ENCODE assay signal across 1 cellular context in genomic region chr19:8307965-8308866, GRCh38.
A peak's percentile ranks its signal among the peaks of the same experiment; 100 is the strongest.
TF ChIP-seq lines count a peak whose summit lies in the region.

Gene CD320, minus strand, starts transcription at chr19:8308358. Its CDS starts 68 bp downstream, at chr19:8308290.

TF ChIP-seq in K562, 482 proteins besides CTCF, POLR2A, EP300 and RAD21 (continued from another document and continues in another):
- TF ChIP-seq, protein P1, sequence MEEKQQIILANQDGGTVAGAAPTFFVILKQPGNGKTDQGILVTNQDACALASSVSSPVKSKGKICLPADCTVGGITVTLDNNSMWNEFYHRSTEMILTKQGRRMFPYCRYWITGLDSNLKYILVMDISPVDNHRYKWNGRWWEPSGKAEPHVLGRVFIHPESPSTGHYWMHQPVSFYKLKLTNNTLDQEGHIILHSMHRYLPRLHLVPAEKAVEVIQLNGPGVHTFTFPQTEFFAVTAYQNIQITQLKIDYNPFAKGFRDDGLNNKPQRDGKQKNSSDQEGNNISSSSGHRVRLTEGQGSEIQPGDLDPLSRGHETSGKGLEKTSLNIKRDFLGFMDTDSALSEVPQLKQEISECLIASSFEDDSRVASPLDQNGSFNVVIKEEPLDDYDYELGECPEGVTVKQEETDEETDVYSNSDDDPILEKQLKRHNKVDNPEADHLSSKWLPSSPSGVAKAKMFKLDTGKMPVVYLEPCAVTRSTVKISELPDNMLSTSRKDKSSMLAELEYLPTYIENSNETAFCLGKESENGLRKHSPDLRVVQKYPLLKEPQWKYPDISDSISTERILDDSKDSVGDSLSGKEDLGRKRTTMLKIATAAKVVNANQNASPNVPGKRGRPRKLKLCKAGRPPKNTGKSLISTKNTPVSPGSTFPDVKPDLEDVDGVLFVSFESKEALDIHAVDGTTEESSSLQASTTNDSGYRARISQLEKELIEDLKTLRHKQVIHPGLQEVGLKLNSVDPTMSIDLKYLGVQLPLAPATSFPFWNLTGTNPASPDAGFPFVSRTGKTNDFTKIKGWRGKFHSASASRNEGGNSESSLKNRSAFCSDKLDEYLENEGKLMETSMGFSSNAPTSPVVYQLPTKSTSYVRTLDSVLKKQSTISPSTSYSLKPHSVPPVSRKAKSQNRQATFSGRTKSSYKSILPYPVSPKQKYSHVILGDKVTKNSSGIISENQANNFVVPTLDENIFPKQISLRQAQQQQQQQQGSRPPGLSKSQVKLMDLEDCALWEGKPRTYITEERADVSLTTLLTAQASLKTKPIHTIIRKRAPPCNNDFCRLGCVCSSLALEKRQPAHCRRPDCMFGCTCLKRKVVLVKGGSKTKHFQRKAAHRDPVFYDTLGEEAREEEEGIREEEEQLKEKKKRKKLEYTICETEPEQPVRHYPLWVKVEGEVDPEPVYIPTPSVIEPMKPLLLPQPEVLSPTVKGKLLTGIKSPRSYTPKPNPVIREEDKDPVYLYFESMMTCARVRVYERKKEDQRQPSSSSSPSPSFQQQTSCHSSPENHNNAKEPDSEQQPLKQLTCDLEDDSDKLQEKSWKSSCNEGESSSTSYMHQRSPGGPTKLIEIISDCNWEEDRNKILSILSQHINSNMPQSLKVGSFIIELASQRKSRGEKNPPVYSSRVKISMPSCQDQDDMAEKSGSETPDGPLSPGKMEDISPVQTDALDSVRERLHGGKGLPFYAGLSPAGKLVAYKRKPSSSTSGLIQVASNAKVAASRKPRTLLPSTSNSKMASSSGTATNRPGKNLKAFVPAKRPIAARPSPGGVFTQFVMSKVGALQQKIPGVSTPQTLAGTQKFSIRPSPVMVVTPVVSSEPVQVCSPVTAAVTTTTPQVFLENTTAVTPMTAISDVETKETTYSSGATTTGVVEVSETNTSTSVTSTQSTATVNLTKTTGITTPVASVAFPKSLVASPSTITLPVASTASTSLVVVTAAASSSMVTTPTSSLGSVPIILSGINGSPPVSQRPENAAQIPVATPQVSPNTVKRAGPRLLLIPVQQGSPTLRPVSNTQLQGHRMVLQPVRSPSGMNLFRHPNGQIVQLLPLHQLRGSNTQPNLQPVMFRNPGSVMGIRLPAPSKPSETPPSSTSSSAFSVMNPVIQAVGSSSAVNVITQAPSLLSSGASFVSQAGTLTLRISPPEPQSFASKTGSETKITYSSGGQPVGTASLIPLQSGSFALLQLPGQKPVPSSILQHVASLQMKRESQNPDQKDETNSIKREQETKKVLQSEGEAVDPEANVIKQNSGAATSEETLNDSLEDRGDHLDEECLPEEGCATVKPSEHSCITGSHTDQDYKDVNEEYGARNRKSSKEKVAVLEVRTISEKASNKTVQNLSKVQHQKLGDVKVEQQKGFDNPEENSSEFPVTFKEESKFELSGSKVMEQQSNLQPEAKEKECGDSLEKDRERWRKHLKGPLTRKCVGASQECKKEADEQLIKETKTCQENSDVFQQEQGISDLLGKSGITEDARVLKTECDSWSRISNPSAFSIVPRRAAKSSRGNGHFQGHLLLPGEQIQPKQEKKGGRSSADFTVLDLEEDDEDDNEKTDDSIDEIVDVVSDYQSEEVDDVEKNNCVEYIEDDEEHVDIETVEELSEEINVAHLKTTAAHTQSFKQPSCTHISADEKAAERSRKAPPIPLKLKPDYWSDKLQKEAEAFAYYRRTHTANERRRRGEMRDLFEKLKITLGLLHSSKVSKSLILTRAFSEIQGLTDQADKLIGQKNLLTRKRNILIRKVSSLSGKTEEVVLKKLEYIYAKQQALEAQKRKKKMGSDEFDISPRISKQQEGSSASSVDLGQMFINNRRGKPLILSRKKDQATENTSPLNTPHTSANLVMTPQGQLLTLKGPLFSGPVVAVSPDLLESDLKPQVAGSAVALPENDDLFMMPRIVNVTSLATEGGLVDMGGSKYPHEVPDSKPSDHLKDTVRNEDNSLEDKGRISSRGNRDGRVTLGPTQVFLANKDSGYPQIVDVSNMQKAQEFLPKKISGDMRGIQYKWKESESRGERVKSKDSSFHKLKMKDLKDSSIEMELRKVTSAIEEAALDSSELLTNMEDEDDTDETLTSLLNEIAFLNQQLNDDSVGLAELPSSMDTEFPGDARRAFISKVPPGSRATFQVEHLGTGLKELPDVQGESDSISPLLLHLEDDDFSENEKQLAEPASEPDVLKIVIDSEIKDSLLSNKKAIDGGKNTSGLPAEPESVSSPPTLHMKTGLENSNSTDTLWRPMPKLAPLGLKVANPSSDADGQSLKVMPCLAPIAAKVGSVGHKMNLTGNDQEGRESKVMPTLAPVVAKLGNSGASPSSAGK (IDR thresholded peaks at IDR 0.05), result peak; percentile 98
- TF ChIP-seq SMAD4 (CRISPR knock-in tag; conservative IDR thresholded peaks at IDR 0.05) (peak; percentile 84), ZNF41 (CRISPR knock-in tag; conservative IDR thresholded peaks at IDR 0.05) (0 out of 2 replicates have a peak, but pooled peaks have one; percentile 50), NCOA6 (IDR thresholded peaks at IDR 0.05) (no peak), ZNF699 (CRISPR knock-in tag; IDR thresholded peaks at IDR 0.05; ENCODE audit: insufficient replicate concordance) (no peak), RBM25 (IDR thresholded peaks at IDR 0.05; ENCODE audit: low read depth, low read length, severe bottlenecking) (peak; percentile 75), POLR2H (tag; IDR thresholded peaks at IDR 0.05; ENCODE audit: low read depth) (no peak), STAG1 (CRISPR knock-in tag; IDR thresholded peaks at IDR 0.05; ENCODE audit: borderline replicate concordance) (0 out of 2 replicates have a peak, but pooled peaks have one; percentile 43), SAFB2 (IDR thresholded peaks at IDR 0.05; ENCODE audit: borderline replicate concordance, low read depth, low read length, severe bottlenecking) (no peak), NR2C1 (IDR thresholded peaks at IDR 0.05) (no peak), NR2C1 (tag; IDR thresholded peaks at IDR 0.05) (no peak), ZNF140 (CRISPR knock-in tag; IDR thresholded peaks at IDR 0.05) (no peak), ZNF717 (CRISPR knock-in tag; IDR thresholded peaks at IDR 0.05) (no peak), NKRF (IDR thresholded peaks at IDR 0.05; ENCODE audit: borderline replicate concordance) (no peak; the same call in 1 of the 2 replicates), ZNF764 (CRISPR knock-in tag; IDR thresholded peaks at IDR 0.05; ENCODE audit: low read depth) (no peak), PRDM10 (IDR thresholded peaks at IDR 0.05; ENCODE audit: partially characterized antibody) (no peak), ZNF431 (CRISPR knock-in tag; IDR thresholded peaks at IDR 0.05) (peak; percentile 88), MCM3 (IDR thresholded peaks at IDR 0.05) (no peak), HCFC1 (IDR thresholded peaks at IDR 0.05; ENCODE audit: low read depth, low read length) (no peak), ZNF121 (CRISPR knock-in tag; conservative IDR thresholded peaks at IDR 0.05) (no peak), HDAC6 (IDR thresholded peaks at IDR 0.05; ENCODE audit: low read depth, low read length) (no peak), PTTG1 (tag; IDR thresholded peaks at IDR 0.05; ENCODE audit: low read depth) (no peak), ZNF444 (CRISPR knock-in tag; IDR thresholded peaks at IDR 0.05) (no peak), NFRKB (IDR thresholded peaks at IDR 0.05; ENCODE audit: low read depth) (0 out of 2 replicates have a peak, but pooled peaks have one; percentile 5), SREBF2 (CRISPR knock-in tag; IDR thresholded peaks at IDR 0.05) (no peak), ZKSCAN3 (CRISPR knock-in tag; IDR thresholded peaks at IDR 0.05) (no peak), CBX5 (IDR thresholded peaks at IDR 0.05; ENCODE audit: borderline replicate concordance, low read depth) (no peak), MEF2A (IDR thresholded peaks at IDR 0.05; ENCODE audit: control insufficient read depth, low read depth, low read length) (no peak), THRB (CRISPR knock-in tag; conservative IDR thresholded peaks at IDR 0.05) (0 out of 2 replicates have a peak, but pooled peaks have one; percentile 44)
- TF ChIP-seq, protein P2, sequence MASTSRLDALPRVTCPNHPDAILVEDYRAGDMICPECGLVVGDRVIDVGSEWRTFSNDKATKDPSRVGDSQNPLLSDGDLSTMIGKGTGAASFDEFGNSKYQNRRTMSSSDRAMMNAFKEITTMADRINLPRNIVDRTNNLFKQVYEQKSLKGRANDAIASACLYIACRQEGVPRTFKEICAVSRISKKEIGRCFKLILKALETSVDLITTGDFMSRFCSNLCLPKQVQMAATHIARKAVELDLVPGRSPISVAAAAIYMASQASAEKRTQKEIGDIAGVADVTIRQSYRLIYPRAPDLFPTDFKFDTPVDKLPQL (IDR thresholded peaks at IDR 0.05; ENCODE audit: extremely low read depth, insufficient read length), result no peak
- TF ChIP-seq, protein P3, sequence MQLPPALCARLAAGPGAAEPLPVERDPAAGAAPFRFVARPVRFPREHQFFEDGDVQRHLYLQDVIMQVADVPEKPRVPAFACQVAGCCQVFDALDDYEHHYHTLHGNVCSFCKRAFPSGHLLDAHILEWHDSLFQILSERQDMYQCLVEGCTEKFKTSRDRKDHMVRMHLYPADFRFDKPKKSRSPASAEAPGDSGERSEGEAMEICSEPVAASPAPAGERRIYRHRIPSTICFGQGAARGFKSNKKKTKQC (CRISPR knock-in tag; IDR thresholded peaks at IDR 0.05), result peak; percentile 96
- TF ChIP-seq, protein P4, sequence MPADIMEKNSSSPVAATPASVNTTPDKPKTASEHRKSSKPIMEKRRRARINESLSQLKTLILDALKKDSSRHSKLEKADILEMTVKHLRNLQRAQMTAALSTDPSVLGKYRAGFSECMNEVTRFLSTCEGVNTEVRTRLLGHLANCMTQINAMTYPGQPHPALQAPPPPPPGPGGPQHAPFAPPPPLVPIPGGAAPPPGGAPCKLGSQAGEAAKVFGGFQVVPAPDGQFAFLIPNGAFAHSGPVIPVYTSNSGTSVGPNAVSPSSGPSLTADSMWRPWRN (IDR thresholded peaks at IDR 0.05; ENCODE audit: low read depth), result no peak
- TF ChIP-seq, protein P5, sequence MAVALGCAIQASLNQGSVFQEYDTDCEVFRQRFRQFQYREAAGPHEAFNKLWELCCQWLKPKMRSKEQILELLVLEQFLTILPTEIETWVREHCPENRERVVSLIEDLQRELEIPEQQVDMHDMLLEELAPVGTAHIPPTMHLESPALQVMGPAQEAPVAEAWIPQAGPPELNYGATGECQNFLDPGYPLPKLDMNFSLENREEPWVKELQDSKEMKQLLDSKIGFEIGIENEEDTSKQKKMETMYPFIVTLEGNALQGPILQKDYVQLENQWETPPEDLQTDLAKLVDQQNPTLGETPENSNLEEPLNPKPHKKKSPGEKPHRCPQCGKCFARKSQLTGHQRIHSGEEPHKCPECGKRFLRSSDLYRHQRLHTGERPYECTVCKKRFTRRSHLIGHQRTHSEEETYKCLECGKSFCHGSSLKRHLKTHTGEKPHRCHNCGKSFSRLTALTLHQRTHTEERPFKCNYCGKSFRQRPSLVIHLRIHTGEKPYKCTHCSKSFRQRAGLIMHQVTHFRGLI (CRISPR knock-in tag; IDR thresholded peaks at IDR 0.05), result no peak
